1 cellular context compared by ENCODE assay signal in the genomic region with DNA sequence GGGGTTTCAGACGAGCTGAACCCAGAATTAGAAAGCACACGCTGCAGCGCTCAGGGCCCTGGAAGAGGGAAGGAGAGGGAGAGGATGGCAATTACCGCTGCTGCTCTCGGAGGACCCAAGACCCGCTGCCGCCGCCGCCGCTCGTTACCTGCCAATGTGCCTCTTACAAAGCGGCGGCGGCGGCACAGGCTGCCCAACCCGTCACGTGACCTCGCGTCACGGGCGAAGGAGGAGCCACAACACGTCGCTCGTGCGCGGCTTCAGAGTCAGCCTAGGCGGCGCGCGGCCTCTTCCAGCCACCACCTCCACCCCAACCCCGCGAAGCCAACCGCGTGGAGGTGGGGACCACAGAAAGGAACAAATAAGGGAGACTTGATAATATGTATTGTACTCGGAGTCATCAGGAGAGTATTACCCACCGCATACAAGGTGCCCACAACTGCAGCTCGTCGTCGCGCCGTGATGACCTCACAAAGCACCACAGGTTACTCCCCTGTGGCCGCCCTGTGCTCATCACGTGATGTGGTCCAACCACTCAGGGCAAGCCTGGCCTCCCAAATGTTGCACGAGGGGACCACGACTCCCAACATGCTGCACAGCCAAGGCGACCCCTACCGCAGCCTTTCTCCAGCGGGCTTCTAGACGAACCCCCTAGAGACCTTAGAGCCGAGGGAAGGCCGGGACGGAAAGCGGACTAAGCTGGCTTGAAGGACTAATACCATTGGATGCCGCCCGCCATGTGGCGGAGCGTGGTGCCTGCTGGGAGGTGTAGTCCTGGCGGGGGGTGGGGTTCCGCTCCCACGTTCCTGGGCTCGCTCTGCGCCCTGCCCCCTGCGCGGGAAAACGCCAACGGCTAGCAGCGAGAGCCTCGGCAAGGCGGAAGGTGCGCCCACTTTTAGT.
TF ChIP-seq lines count a peak whose summit lies in the region.

A gene with protein sequence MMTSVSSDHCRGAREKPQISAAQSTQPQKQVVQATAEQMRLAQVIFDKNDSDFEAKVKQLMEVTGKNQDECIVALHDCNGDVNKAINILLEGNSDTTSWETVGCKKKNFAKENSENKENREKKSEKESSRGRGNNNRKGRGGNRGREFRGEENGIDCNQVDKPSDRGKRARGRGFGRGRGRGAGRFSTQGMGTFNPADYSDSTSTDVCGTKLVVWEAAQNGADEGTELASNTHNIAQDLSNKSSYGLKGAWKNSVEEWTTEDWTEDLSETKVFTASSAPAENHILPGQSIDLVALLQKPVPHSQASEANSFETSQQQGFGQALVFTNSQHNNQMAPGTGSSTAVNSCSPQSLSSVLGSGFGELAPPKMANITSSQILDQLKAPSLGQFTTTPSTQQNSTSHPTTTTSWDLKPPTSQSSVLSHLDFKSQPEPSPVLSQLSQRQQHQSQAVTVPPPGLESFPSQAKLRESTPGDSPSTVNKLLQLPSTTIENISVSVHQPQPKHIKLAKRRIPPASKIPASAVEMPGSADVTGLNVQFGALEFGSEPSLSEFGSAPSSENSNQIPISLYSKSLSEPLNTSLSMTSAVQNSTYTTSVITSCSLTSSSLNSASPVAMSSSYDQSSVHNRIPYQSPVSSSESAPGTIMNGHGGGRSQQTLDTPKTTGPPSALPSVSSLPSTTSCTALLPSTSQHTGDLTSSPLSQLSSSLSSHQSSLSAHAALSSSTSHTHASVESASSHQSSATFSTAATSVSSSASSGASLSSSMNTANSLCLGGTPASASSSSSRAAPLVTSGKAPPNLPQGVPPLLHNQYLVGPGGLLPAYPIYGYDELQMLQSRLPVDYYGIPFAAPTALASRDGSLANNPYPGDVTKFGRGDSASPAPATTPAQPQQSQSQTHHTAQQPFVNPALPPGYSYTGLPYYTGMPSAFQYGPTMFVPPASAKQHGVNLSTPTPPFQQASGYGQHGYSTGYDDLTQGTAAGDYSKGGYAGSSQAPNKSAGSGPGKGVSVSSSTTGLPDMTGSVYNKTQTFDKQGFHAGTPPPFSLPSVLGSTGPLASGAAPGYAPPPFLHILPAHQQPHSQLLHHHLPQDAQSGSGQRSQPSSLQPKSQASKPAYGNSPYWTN (minus strand): TSS at position 158 of the 900 bp plus-strand sequence. CDS start 31,739 bp downstream, outside the sequence.

TF ChIP-seq in HCT116, 20 proteins besides CTCF, POLR2A, EP300 and RAD21 (continued from another document):
- TF ChIP-seq, protein P1, sequence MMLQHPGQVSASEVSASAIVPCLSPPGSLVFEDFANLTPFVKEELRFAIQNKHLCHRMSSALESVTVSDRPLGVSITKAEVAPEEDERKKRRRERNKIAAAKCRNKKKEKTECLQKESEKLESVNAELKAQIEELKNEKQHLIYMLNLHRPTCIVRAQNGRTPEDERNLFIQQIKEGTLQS (IDR thresholded peaks at IDR 0.05), result no peak
- TF ChIP-seq EZH2phosphoT487 (IDR thresholded peaks at IDR 0.05; ENCODE audit: borderline replicate concordance), result no peak
- peak; percentile 83 for TF ChIP-seq SP1 (IDR thresholded peaks at IDR 0.05; ENCODE audit: low read depth)
- TF ChIP-seq ZNF274 (IDR thresholded peaks at IDR 0.05; ENCODE audit: low read depth, low read length), result no peak
- TF ChIP-seq, protein P2, sequence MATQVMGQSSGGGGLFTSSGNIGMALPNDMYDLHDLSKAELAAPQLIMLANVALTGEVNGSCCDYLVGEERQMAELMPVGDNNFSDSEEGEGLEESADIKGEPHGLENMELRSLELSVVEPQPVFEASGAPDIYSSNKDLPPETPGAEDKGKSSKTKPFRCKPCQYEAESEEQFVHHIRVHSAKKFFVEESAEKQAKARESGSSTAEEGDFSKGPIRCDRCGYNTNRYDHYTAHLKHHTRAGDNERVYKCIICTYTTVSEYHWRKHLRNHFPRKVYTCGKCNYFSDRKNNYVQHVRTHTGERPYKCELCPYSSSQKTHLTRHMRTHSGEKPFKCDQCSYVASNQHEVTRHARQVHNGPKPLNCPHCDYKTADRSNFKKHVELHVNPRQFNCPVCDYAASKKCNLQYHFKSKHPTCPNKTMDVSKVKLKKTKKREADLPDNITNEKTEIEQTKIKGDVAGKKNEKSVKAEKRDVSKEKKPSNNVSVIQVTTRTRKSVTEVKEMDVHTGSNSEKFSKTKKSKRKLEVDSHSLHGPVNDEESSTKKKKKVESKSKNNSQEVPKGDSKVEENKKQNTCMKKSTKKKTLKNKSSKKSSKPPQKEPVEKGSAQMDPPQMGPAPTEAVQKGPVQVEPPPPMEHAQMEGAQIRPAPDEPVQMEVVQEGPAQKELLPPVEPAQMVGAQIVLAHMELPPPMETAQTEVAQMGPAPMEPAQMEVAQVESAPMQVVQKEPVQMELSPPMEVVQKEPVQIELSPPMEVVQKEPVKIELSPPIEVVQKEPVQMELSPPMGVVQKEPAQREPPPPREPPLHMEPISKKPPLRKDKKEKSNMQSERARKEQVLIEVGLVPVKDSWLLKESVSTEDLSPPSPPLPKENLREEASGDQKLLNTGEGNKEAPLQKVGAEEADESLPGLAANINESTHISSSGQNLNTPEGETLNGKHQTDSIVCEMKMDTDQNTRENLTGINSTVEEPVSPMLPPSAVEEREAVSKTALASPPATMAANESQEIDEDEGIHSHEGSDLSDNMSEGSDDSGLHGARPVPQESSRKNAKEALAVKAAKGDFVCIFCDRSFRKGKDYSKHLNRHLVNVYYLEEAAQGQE (IDR thresholded peaks at IDR 0.05; ENCODE audit: low read depth), result no peak
- peak; percentile 90 for TF ChIP-seq SRF (IDR thresholded peaks at IDR 0.05; ENCODE audit: low read depth)
- TF ChIP-seq, protein P3, sequence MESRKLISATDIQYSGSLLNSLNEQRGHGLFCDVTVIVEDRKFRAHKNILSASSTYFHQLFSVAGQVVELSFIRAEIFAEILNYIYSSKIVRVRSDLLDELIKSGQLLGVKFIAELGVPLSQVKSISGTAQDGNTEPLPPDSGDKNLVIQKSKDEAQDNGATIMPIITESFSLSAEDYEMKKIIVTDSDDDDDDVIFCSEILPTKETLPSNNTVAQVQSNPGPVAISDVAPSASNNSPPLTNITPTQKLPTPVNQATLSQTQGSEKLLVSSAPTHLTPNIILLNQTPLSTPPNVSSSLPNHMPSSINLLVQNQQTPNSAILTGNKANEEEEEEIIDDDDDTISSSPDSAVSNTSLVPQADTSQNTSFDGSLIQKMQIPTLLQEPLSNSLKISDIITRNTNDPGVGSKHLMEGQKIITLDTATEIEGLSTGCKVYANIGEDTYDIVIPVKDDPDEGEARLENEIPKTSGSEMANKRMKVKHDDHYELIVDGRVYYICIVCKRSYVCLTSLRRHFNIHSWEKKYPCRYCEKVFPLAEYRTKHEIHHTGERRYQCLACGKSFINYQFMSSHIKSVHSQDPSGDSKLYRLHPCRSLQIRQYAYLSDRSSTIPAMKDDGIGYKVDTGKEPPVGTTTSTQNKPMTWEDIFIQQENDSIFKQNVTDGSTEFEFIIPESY (IDR thresholded peaks at IDR 0.05; ENCODE audit: extremely low read depth, insufficient replicate concordance, low read length), result no peak
- no peak for TF ChIP-seq TCF7L2 (IDR thresholded peaks at IDR 0.05; ENCODE audit: borderline replicate concordance, extremely low read depth, insufficient read depth, insufficient read length)
- no peak for TF ChIP-seq CEBPB (IDR thresholded peaks at IDR 0.05; ENCODE audit: low read depth)
- no peak for TF ChIP-seq EGR1 (IDR thresholded peaks at IDR 0.05; ENCODE audit: low read depth)
- TF ChIP-seq SIN3A (IDR thresholded peaks at IDR 0.05; ENCODE audit: low read depth), result peak; percentile 80; the same call in 1 of the 2 replicates
- TF ChIP-seq ZFX (IDR thresholded peaks at IDR 0.05), result peak; percentile 83
- no peak for TF ChIP-seq FOSL1 (IDR thresholded peaks at IDR 0.05; ENCODE audit: low read depth)
- TF ChIP-seq CBX3 (IDR thresholded peaks at IDR 0.05; ENCODE audit: low read depth), result no peak
- TF ChIP-seq, protein P4, sequence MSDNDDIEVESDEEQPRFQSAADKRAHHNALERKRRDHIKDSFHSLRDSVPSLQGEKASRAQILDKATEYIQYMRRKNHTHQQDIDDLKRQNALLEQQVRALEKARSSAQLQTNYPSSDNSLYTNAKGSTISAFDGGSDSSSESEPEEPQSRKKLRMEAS (IDR thresholded peaks at IDR 0.05), result peak; percentile 94
- no peak for TF ChIP-seq EZH2 (IDR thresholded peaks at IDR 0.05)
- peak; percentile 76 for TF ChIP-seq YY1 (IDR thresholded peaks at IDR 0.05; ENCODE audit: extremely low read depth, insufficient replicate concordance, low read depth, low read length)
- peak; percentile 99 for TF ChIP-seq POLR2AphosphoS5 (IDR thresholded peaks at IDR 0.05; ENCODE audit: low read depth, low read length)
